Comparison of ENCODE assay signal across 30 cellular contexts in genomic region chr15:80002267-80002666, GRCh38. TPM values are rescaled to one million over a fixed set of nuclear protein-coding genes. Genes with fewer than 3 reads are reported as not detected.
"Had no signal": no experiment of that assay in that cellular context is flagged by ENCODE, and none has a peak within 500 bp of the region (broad histone marks: within the 10 kb centered on the region; RNA-seq: fewer than 3 reads in every experiment).

No MANE protein-coding gene starts in this region.

- H2AFZ ChIP-seq: hepatocyte, neural progenitor cell had no signal

- H3K9me3 ChIP-seq: mucosa of descending colon, prostate gland, right atrium auricular region, thoracic aorta, upper lobe of right lung, uterus had no signal

- H3K27me3 Mint-ChIP-seq: naive B cell; stimulated activated naive B cell treated with anti-CD40 and anti-IgM and Interleukin-4, amounts not matched to agents 10 μg/mL and 1 μg/mL and 100 μg/mL, for 72 hours; stimulated activated naive CD8-positive, alpha-beta T cell treated with anti-CD3 and anti-CD28 coated beads, Interleukin-15, Interleukin-2, amounts not matched to agents 100 ng/mL and 50 ng/mL, for 24 hours had no signal

- H3K4me1 Mint-ChIP-seq: neural progenitor cell; stimulated activated naive B cell treated with anti-CD40 and anti-IgM and Interleukin-4, amounts not matched to agents 10 μg/mL and 1 μg/mL and 100 μg/mL, for 72 hours had no signal

- H3K27me3 ChIP-seq: dorsolateral prefrontal cortex, foreskin keratinocyte, gastroesophageal sphincter, heart left ventricle, hepatocyte, neural progenitor cell, right atrium auricular region, spleen, tibial nerve, upper lobe of right lung, uterus had no signal

- DNase-seq: dorsolateral prefrontal cortex; effector CD4-positive, alpha-beta T cell; foreskin keratinocyte; heart left ventricle; kidney; mesenchymal stem cell; mucosa of descending colon; naive B cell; nucleus accumbens; stimulated activated CD4-positive, alpha-beta T cell treated with anti-CD3 and anti-CD28 coated beads, Interleukin-4, amount 100 ng/mL, for 4 hours; stimulated activated naive B cell treated with anti-CD40 and anti-IgM and Interleukin-4, amounts not matched to agents 10 μg/mL and 1 μg/mL and 100 μg/mL, for 72 hours; upper lobe of right lung; uterus had no signal

- H3K36me3 Mint-ChIP-seq: mesothelial cell of epicardium; natural killer cell treated with Interleukin-12 subunit alpha and Interleukin-12 subunit beta and Interleukin-15 and Interleukin-18, amount 100 ng/mL, for 72 hours; neural progenitor cell had no signal

- H3K9me3 Mint-ChIP-seq: natural killer cell treated with Interleukin-12 subunit alpha and Interleukin-12 subunit beta and Interleukin-15 and Interleukin-18, amount 100 ng/mL, for 72 hours; stimulated activated naive CD8-positive, alpha-beta T cell treated with anti-CD3 and anti-CD28 coated beads, Interleukin-15, Interleukin-2, amounts not matched to agents 100 ng/mL and 50 ng/mL, for 24 hours had no signal

- H3K4me1 ChIP-seq: foreskin keratinocyte, gastroesophageal sphincter, heart left ventricle, neural progenitor cell, prostate gland, right atrium auricular region, spleen, tibial nerve, upper lobe of right lung, uterus had no signal

- H3K4me3 Mint-ChIP-seq: mesothelial cell of epicardium; naive B cell; natural killer cell treated with Interleukin-12 subunit alpha and Interleukin-12 subunit beta and Interleukin-15 and Interleukin-18, amount 100 ng/mL, for 72 hours; neural progenitor cell; stimulated activated naive B cell treated with anti-CD40 and anti-IgM and Interleukin-4, amounts not matched to agents 10 μg/mL and 1 μg/mL and 100 μg/mL, for 72 hours; stimulated activated naive CD8-positive, alpha-beta T cell treated with anti-CD3 and anti-CD28 coated beads, Interleukin-15, Interleukin-2, amounts not matched to agents 100 ng/mL and 50 ng/mL, for 24 hours had no signal

- H3K9ac ChIP-seq: neural progenitor cell had no signal

- H3K4me3 ChIP-seq: dorsolateral prefrontal cortex, gastroesophageal sphincter, heart left ventricle, hepatocyte, mucosa of descending colon, neural progenitor cell, prostate gland, right atrium auricular region, skin epidermis, spleen, thoracic aorta, tibial nerve, upper lobe of right lung, uterus had no signal

- H3K36me3 ChIP-seq: gastroesophageal sphincter, heart left ventricle, neural progenitor cell, prostate gland, right atrium auricular region, spleen, thoracic aorta, tibial nerve, upper lobe of right lung, uterus had no signal

- H3K4me2 ChIP-seq: hepatocyte, neural progenitor cell had no signal

- H3K27ac Mint-ChIP-seq: mesothelial cell of epicardium; natural killer cell treated with Interleukin-12 subunit alpha and Interleukin-12 subunit beta and Interleukin-15 and Interleukin-18, amount 100 ng/mL, for 72 hours; neural progenitor cell; stimulated activated naive B cell treated with anti-CD40 and anti-IgM and Interleukin-4, amounts not matched to agents 10 μg/mL and 1 μg/mL and 100 μg/mL, for 72 hours; stimulated activated naive CD8-positive, alpha-beta T cell treated with anti-CD3 and anti-CD28 coated beads, Interleukin-15, Interleukin-2, amounts not matched to agents 100 ng/mL and 50 ng/mL, for 24 hours had no signal

- ATAC-seq: esophagus mucosa; foreskin keratinocyte; gastroesophageal sphincter; heart left ventricle; left lobe of liver; mucosa of descending colon; natural killer cell treated with Interleukin-12 subunit alpha and Interleukin-12 subunit beta and Interleukin-15 and Interleukin-18, amount 100 ng/mL, for 72 hours; stimulated activated naive B cell treated with anti-CD40 and anti-IgM and Interleukin-4, amounts not matched to agents 10 μg/mL and 1 μg/mL and 100 μg/mL, for 72 hours; upper lobe of right lung had no signal

- H3K27ac ChIP-seq: epithelial cell of prostate, foreskin keratinocyte, gastroesophageal sphincter, heart left ventricle, hepatocyte, neural progenitor cell, prostate gland, right atrium auricular region, skin epidermis, spleen, thoracic aorta, tibial nerve, upper lobe of right lung, uterus had no signal

RNA-seq across cellular contexts. Expression of gene BCL2A1, which starts 31.3 kb away (rescaled TPM):
- total RNA-seq: esophagus mucosa, foreskin keratinocyte, lung microvascular endothelial cell, osteocyte had no signal
- polyA plus RNA-seq: foreskin keratinocyte had no signal
